ENCODE assay signal across 32 cellular contexts in genomic region chr2:154825358-154825757, GRCh38.
DNase-seq lines count a peak whose midpoint lies in the region; ATAC-seq, FAIRE-seq and TF ChIP-seq lines count a peak whose summit lies in the region.
"Had no signal": no experiment of that assay in that cellular context is flagged by ENCODE, and none has a peak within 500 bp of the region (broad histone marks: within the 10 kb centered on the region; RNA-seq: fewer than 3 reads in every experiment).

No MANE protein-coding gene starts in this region.

- H3K9me2 ChIP-seq in Loucy (replicated peaks; ENCODE audit: low read depth, low read length): no peaks in the 10 kb centered on the region

- TF ChIP-seq CTCF in A549 (IDR thresholded peaks at IDR 0.05) (no peak), HEK293 (tag by site-specific recombination; IDR thresholded peaks at IDR 0.05) (no peak), Loucy (conservative IDR thresholded peaks at IDR 0.05; ENCODE audit: low read length) (no peak), heart right ventricle (IDR thresholded peaks at IDR 0.05) (no peak)

- H3K36me3 ChIP-seq in HEK293 (ENCODE audit: control insufficient read depth in 2 of 2, insufficient read depth in 1 of 2, low read length in 2 of 2) (no peaks in the 10 kb centered on the region), Loucy (ENCODE audit: insufficient read depth, low read length) (no peaks in the 10 kb centered on the region), heart right ventricle (no peaks in the 10 kb centered on the region)
- H3K36me3 ChIP-seq: BE2C; BLaER1; BLaER1 treated with 17β-estradiol and CSF1 and Interleukin-3, amounts not matched to agents 10 nM and 100 nM had no signal

- intact Hi-C loops in heart right ventricle (cut with DNase I): no loop called here

- DNase-seq in A549 (ENCODE audit: low read depth in 1 of 2, low spot score in 1 of 2) (no peak), heart right ventricle (no peak), D341Med (ENCODE audit: low spot score) (no peak), HT-29 (ENCODE audit: low spot score) (no peak)
- DNase-seq: 8988T; ACHN; AML-193; BE2C; C1 segment of cervical spinal cord; Caco-2; Calu3; CD4-positive, alpha-beta memory T cell; CD4-positive, alpha-beta T cell; CD4-positive, CD25-positive, alpha-beta regulatory T cell; CD8-positive, alpha-beta memory T cell; CD8-positive, alpha-beta T cell; COR-L47; DMS 273 treated with DMSO at 0.1 percent for 48 hours; DMS153; DMS53; DMS79; DMS79 treated with DMSO at 0.1 percent for 48 hours; DND-41; EL had no signal

- no peak for ATAC-seq in A549
- ATAC-seq in heart right ventricle: no peak
- ATAC-seq: CD8-positive, alpha-beta T cell had no signal

- H3K79me2 ChIP-seq in Loucy (ENCODE audit: insufficient read depth, low read length): no peaks in the 10 kb centered on the region

- TF ChIP-seq POLR2A in A549 (IDR thresholded peaks at IDR 0.05; ENCODE audit: low read length): no peak

- H3K4me3 ChIP-seq in A549: no peak overlapping the region
- H3K4me3 ChIP-seq in HEK293 (ENCODE audit: low read depth, low read length): no peak overlapping the region
- H3K4me3 ChIP-seq in Loucy (ENCODE audit: low read length, poor library complexity, severe bottlenecking): no peak overlapping the region
- H3K4me3 ChIP-seq in heart right ventricle: no peak overlapping the region
- H3K4me3 ChIP-seq: BLaER1; BLaER1 treated with 17β-estradiol and CSF1 and Interleukin-3, amounts not matched to agents 10 nM and 100 nM had no signal

- WGBS in A549 (ENCODE audit: missing lambda C conversion rate): 75% methylated on average over 2 of the region's 2 CpGs
- 62 to 100% methylated on average over 2 of the region's 2 CpGs for WGBS in heart right ventricle, 2 donors

- CTCF ChIA-PET in A549 (lab: Yijun Ruan, JAX) (no interaction called here), HEK293 (lab: Yijun Ruan, JAX) (no interaction called here)

- H3K27ac ChIP-seq in A549 (no peak overlapping the region), HEK293 (ENCODE audit: extremely low read depth, low read depth, low read length) (no peak overlapping the region), heart right ventricle (no peak overlapping the region)
- H3K27ac ChIP-seq: 22Rv1; BLaER1; BLaER1 treated with 17β-estradiol and CSF1 and Interleukin-3, amounts not matched to agents 10 nM and 100 nM; C4-2B had no signal

- no peaks in the 10 kb centered on the region for H3F3A ChIP-seq in Loucy (ENCODE audit: low read depth)

- 0 out of 2 replicates have a peak overlapping the region, but pooled peaks have one; percentile 21 for H2AFZ ChIP-seq in Loucy (ENCODE audit: low read length)

- POLR2A ChIA-PET in A549 (lab: Yijun Ruan, JAX): no interaction called here
- POLR2A ChIA-PET in HEK293 (lab: Yijun Ruan, JAX): no interaction called here

- H3K4me2 ChIP-seq in A549 (no peak overlapping the region), Loucy (ENCODE audit: low read depth, low read length, poor library complexity, severe bottlenecking) (no peak overlapping the region)
- H3K4me2 ChIP-seq: BLaER1; BLaER1 treated with 17β-estradiol and CSF1 and Interleukin-3, amounts not matched to agents 10 nM and 100 nM had no signal

- H3K27me3 ChIP-seq in Loucy (ENCODE audit: insufficient read depth, low read length, poor library complexity, severe bottlenecking) (no peaks in the 10 kb centered on the region), heart right ventricle (no peaks in the 10 kb centered on the region)
- H3K27me3 ChIP-seq: BE2C; BLaER1; BLaER1 treated with 17β-estradiol and CSF1 and Interleukin-3, amounts not matched to agents 10 nM and 100 nM had no signal

- FAIRE-seq in A549 (lab: Jason Lieb, UNC): no peak
- FAIRE-seq: A204.1, D721Med had no signal

- H3K9ac ChIP-seq in Loucy (ENCODE audit: low read depth, low read length, poor library complexity, severe bottlenecking): no peak overlapping the region
- H3K9ac ChIP-seq: BLaER1; BLaER1 treated with 17β-estradiol and CSF1 and Interleukin-3, amounts not matched to agents 10 nM and 100 nM had no signal

- H3K4me1 ChIP-seq in A549: no peaks in the 10 kb centered on the region
- H3K4me1 ChIP-seq in HEK293 (ENCODE audit: control insufficient read depth, insufficient read depth, low read length): no peaks in the 10 kb centered on the region
- H3K4me1 ChIP-seq in Loucy (ENCODE audit: insufficient read depth, low read length, poor library complexity, severe bottlenecking): no peaks in the 10 kb centered on the region
- no peaks in the 10 kb centered on the region for H3K4me1 ChIP-seq in heart right ventricle
- H3K4me1 ChIP-seq: BE2C; BLaER1; BLaER1 treated with 17β-estradiol and CSF1 and Interleukin-3, amounts not matched to agents 10 nM and 100 nM; Caco-2 had no signal

- H3K9me3 ChIP-seq in A549 (no peaks in the 10 kb centered on the region), HEK293 (ENCODE audit: control insufficient read depth, insufficient read depth, low read depth, low read length) (no peaks in the 10 kb centered on the region), Loucy (ENCODE audit: insufficient read depth, low read depth, low read length) (no peaks in the 10 kb centered on the region), heart right ventricle (no peaks in the 10 kb centered on the region)
- H3K9me3 ChIP-seq: BE2C; BLaER1; BLaER1 treated with 17β-estradiol and CSF1 and Interleukin-3, amounts not matched to agents 10 nM and 100 nM; Caco-2 had no signal

- TF ChIP-seq RAD21 in A549 (conservative IDR thresholded peaks at IDR 0.05 in 1 of 2, IDR thresholded peaks at IDR 0.05 in 1 of 2): no peak

- TF ChIP-seq EP300 in A549 (IDR thresholded peaks at IDR 0.05): no peak

- H4K20me1 ChIP-seq in Loucy (ENCODE audit: insufficient read depth, low read length, poor library complexity, severe bottlenecking): no peaks in the 10 kb centered on the region
- H4K20me1 ChIP-seq: BLaER1; BLaER1 treated with 17β-estradiol and CSF1 and Interleukin-3, amounts not matched to agents 10 nM and 100 nM had no signal

TF ChIP-seq in A549, 52 proteins besides CTCF, POLR2A, EP300 and RAD21:
- TF ChIP-seq ZC3H11A (IDR thresholded peaks at IDR 0.05) (peak; percentile 61), FOXS1 (CRISPR knock-in tag; IDR thresholded peaks at IDR 0.05) (no peak)

TF ChIP-seq in HEK293, 187 proteins besides CTCF, POLR2A, EP300 and RAD21 (continues in another document):
- TF ChIP-seq ZNF133 (tag by site-specific recombination; IDR thresholded peaks at IDR 0.05) (no peak), ZNF555 (tag by site-specific recombination; conservative IDR thresholded peaks at IDR 0.05) (peak; percentile 46), SETDB1 (IDR thresholded peaks at IDR 0.05; ENCODE audit: insufficient read length, low read length) (no peak), ZNF335 (tag by site-specific recombination; conservative IDR thresholded peaks at IDR 0.05) (no peak), ZNF645 (tag by site-specific recombination; IDR thresholded peaks at IDR 0.05) (no peak), ZNF132 (tag by site-specific recombination; IDR thresholded peaks at IDR 0.05; ENCODE audit: borderline replicate concordance) (no peak), ZNF785 (tag by site-specific recombination; IDR thresholded peaks at IDR 0.05) (no peak), ZFP69B (tag by site-specific recombination; IDR thresholded peaks at IDR 0.05) (no peak), ZNF19 (tag by site-specific recombination; IDR thresholded peaks at IDR 0.05; ENCODE audit: low read depth) (no peak), ZFP3 (tag by site-specific recombination; IDR thresholded peaks at IDR 0.05; ENCODE audit: low read depth) (no peak), REST (tag by site-specific recombination; IDR thresholded peaks at IDR 0.05) (peak; percentile 38; the same call in 1 of the 2 replicates), ZNF48 (tag by site-specific recombination; IDR thresholded peaks at IDR 0.05) (no peak), ZNF23 (tag by site-specific recombination; IDR thresholded peaks at IDR 0.05; ENCODE audit: borderline replicate concordance) (no peak), ZNF623 (tag by site-specific recombination; IDR thresholded peaks at IDR 0.05) (peak; percentile 33), EGR2 (tag by site-specific recombination; IDR thresholded peaks at IDR 0.05; ENCODE audit: low read depth) (no peak), ZSCAN16 (tag by site-specific recombination; IDR thresholded peaks at IDR 0.05) (no peak)

Comparison
In these comparisons a context has a peak if more than half of its experiments do, and no peak if none do; other contexts are left out.
1. Of the 5 proteins assayed by ChIP-seq in both HEK293 and A549: peak only in HEK293: REST; only in A549: none; in both: none; in neither: 4.